1 cellular context compared by ENCODE assay signal in the genomic region with DNA sequence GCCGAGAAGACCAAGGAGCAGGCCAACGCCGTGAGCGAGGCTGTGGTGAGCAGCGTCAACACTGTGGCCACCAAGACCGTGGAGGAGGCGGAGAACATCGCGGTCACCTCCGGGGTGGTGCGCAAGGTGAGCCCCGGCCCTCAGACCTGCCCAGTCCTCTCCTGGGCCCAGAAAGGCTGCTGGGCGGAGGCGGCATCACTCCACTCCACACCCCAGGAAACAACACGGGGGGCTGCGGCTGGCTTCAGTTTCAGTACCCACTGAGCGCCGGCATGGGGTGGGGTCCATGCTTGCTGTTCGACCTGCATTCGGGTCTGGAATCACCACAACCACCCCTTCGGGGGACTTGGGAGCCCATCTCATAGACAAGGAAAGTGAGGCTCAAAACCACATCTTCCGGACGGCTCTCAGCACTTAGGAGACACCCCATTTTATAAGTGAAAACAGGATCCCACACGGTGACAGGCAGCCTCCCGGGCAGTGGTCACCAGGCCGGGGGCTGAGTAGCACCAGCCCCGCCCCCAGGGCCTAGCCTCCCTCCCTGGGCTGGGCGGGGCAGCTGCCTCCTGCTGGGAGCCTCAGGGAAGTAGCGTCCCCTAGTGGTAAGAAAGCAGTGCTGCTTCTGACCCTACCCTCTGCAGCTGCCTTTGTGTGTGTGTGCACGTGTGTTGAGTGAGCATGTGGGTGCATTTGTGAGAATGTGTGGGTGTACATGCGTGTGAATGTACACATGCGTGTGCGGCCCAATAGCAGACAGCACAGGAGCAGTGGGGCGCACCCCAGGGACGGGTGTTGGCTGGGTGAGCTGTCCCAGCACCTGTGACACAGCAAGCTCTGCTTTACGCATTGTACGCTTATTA.
TF ChIP-seq lines count a peak whose summit lies in the region.

No MANE protein-coding gene starts in this region.

TF ChIP-seq in HepG2, 621 proteins besides CTCF, POLR2A, EP300 and RAD21 (continues in another document):
- TF ChIP-seq ARNT2 (CRISPR knock-in tag; IDR thresholded peaks at IDR 0.05; ENCODE audit: low read depth) (no peak), ZSCAN21 (CRISPR knock-in tag; IDR thresholded peaks at IDR 0.05; ENCODE audit: borderline replicate concordance) (no peak), HMGXB4 (CRISPR knock-in tag; IDR thresholded peaks at IDR 0.05; ENCODE audit: borderline replicate concordance in 1 of 2, low read depth in 1 of 2) (peak; percentile 28 to 86; a peak in 2 of 4 replicates), ZNF839 (CRISPR knock-in tag; IDR thresholded peaks at IDR 0.05; ENCODE audit: borderline replicate concordance) (no peak), ZBTB2 (CRISPR knock-in tag; IDR thresholded peaks at IDR 0.05; ENCODE audit: low read depth) (no peak), STAG1 (CRISPR knock-in tag; IDR thresholded peaks at IDR 0.05) (peak; percentile 90), ZBTB43 (CRISPR knock-in tag; conservative IDR thresholded peaks at IDR 0.05) (no peak), FOXO1 (CRISPR knock-in tag; IDR thresholded peaks at IDR 0.05) (no peak), ATF4 (CRISPR knock-in tag; IDR thresholded peaks at IDR 0.05) (no peak), RNF219 (CRISPR knock-in tag; IDR thresholded peaks at IDR 0.05) (no peak), RXRA (CRISPR knock-in tag; IDR thresholded peaks at IDR 0.05) (no peak), NCOA2 (CRISPR knock-in tag; IDR thresholded peaks at IDR 0.05) (no peak), WIZ (CRISPR knock-in tag; IDR thresholded peaks at IDR 0.05) (no peak), HNRNPH1 (optimal IDR thresholded peaks at IDR 0.05; ENCODE audit: low read depth, low read length) (no peak), EHMT2 (IDR thresholded peaks at IDR 0.05; ENCODE audit: borderline replicate concordance, low read depth, low read length) (no peak), TCF7 (IDR thresholded peaks at IDR 0.05; ENCODE audit: low read depth) (no peak), BORCS8-MEF2B (CRISPR knock-in tag; IDR thresholded peaks at IDR 0.05) (peak; percentile 8; the same call in 1 of the 2 replicates), GTF2F1 (IDR thresholded peaks at IDR 0.05; ENCODE audit: low read length) (no peak), ZNF10 (CRISPR knock-in tag; IDR thresholded peaks at IDR 0.05; ENCODE audit: borderline replicate concordance, low read depth) (no peak), BCLAF1 (IDR thresholded peaks at IDR 0.05) (no peak), SNAPC2 (CRISPR knock-in tag; IDR thresholded peaks at IDR 0.05) (no peak)
- TF ChIP-seq, protein P1, sequence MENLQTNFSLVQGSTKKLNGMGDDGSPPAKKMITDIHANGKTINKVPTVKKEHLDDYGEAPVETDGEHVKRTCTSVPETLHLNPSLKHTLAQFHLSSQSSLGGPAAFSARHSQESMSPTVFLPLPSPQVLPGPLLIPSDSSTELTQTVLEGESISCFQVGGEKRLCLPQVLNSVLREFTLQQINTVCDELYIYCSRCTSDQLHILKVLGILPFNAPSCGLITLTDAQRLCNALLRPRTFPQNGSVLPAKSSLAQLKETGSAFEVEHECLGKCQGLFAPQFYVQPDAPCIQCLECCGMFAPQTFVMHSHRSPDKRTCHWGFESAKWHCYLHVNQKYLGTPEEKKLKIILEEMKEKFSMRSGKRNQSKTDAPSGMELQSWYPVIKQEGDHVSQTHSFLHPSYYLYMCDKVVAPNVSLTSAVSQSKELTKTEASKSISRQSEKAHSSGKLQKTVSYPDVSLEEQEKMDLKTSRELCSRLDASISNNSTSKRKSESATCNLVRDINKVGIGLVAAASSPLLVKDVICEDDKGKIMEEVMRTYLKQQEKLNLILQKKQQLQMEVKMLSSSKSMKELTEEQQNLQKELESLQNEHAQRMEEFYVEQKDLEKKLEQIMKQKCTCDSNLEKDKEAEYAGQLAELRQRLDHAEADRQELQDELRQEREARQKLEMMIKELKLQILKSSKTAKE (CRISPR knock-in tag; IDR thresholded peaks at IDR 0.05; ENCODE audit: borderline replicate concordance) = no peak
- TF ChIP-seq, protein P2, sequence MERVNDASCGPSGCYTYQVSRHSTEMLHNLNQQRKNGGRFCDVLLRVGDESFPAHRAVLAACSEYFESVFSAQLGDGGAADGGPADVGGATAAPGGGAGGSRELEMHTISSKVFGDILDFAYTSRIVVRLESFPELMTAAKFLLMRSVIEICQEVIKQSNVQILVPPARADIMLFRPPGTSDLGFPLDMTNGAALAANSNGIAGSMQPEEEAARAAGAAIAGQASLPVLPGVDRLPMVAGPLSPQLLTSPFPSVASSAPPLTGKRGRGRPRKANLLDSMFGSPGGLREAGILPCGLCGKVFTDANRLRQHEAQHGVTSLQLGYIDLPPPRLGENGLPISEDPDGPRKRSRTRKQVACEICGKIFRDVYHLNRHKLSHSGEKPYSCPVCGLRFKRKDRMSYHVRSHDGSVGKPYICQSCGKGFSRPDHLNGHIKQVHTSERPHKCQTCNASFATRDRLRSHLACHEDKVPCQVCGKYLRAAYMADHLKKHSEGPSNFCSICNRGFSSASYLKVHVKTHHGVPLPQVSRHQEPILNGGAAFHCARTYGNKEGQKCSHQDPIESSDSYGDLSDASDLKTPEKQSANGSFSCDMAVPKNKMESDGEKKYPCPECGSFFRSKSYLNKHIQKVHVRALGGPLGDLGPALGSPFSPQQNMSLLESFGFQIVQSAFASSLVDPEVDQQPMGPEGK (CRISPR knock-in tag; IDR thresholded peaks at IDR 0.05) = peak; percentile 84
- TF ChIP-seq, protein P3, sequence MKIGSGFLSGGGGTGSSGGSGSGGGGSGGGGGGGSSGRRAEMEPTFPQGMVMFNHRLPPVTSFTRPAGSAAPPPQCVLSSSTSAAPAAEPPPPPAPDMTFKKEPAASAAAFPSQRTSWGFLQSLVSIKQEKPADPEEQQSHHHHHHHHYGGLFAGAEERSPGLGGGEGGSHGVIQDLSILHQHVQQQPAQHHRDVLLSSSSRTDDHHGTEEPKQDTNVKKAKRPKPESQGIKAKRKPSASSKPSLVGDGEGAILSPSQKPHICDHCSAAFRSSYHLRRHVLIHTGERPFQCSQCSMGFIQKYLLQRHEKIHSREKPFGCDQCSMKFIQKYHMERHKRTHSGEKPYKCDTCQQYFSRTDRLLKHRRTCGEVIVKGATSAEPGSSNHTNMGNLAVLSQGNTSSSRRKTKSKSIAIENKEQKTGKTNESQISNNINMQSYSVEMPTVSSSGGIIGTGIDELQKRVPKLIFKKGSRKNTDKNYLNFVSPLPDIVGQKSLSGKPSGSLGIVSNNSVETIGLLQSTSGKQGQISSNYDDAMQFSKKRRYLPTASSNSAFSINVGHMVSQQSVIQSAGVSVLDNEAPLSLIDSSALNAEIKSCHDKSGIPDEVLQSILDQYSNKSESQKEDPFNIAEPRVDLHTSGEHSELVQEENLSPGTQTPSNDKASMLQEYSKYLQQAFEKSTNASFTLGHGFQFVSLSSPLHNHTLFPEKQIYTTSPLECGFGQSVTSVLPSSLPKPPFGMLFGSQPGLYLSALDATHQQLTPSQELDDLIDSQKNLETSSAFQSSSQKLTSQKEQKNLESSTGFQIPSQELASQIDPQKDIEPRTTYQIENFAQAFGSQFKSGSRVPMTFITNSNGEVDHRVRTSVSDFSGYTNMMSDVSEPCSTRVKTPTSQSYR (CRISPR knock-in tag; IDR thresholded peaks at IDR 0.05; ENCODE audit: borderline replicate concordance) = no peak
- TF ChIP-seq, protein P4, sequence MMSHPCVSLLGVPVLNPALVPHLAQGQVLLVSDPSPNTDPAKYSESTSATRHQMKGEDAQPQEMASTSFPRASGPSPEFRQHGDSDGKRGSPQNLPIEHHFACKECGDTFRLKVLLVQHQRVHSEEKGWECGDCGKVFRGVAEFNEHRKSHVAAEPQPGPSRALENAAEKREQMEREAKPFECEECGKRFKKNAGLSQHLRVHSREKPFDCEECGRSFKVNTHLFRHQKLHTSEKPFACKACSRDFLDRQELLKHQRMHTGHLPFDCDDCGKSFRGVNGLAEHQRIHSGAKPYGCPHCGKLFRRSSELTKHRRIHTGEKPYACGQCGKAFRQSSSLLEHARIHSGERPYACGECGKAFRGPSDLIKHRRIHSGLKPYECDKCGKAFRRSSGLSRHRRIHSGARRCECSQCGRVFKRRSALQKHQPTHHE (CRISPR knock-in tag; IDR thresholded peaks at IDR 0.05; ENCODE audit: borderline replicate concordance) = no peak
- TF ChIP-seq, protein P5, sequence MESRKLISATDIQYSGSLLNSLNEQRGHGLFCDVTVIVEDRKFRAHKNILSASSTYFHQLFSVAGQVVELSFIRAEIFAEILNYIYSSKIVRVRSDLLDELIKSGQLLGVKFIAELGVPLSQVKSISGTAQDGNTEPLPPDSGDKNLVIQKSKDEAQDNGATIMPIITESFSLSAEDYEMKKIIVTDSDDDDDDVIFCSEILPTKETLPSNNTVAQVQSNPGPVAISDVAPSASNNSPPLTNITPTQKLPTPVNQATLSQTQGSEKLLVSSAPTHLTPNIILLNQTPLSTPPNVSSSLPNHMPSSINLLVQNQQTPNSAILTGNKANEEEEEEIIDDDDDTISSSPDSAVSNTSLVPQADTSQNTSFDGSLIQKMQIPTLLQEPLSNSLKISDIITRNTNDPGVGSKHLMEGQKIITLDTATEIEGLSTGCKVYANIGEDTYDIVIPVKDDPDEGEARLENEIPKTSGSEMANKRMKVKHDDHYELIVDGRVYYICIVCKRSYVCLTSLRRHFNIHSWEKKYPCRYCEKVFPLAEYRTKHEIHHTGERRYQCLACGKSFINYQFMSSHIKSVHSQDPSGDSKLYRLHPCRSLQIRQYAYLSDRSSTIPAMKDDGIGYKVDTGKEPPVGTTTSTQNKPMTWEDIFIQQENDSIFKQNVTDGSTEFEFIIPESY (CRISPR knock-in tag; IDR thresholded peaks at IDR 0.05) = 0 out of 2 replicates have a peak, but pooled peaks have one; percentile 39
